Comparison of ENCODE assay signal across 5 cellular contexts in genomic region chr1:77826851-77827250, GRCh38. TPM values are rescaled to one million over a fixed set of nuclear protein-coding genes. Genes with fewer than 3 reads are reported as not detected.
A peak's percentile ranks its signal among the peaks of the same experiment; 100 is the strongest.
DNase-seq lines count a peak whose midpoint lies in the region; ATAC-seq and TF ChIP-seq lines count a peak whose summit lies in the region.
"Not testable (repeated sequence)": the region's sequence is repeated elsewhere in the genome, so short reads cannot be mapped to it uniquely, and the experiment has no call there.

No MANE protein-coding gene starts in this region.

- not testable (repeated sequence) for H4K91ac ChIP-seq in trophoblast cell (ENCODE audit: low read depth, low read length)

- not testable (repeated sequence) for H3K9me3 ChIP-seq in ascending aorta; left ventricle myocardium inferior (replicated peaks); trophoblast cell (ENCODE audit: insufficient read depth, low read depth, low read length); gastrocnemius medialis

- not testable (repeated sequence) for H3K4ac ChIP-seq in trophoblast cell (ENCODE audit: low read depth, low read length)

- H2AK5ac ChIP-seq in trophoblast cell (ENCODE audit: low read length) = not testable (repeated sequence)

- H3K23ac ChIP-seq in trophoblast cell (ENCODE audit: low read length) = not testable (repeated sequence)

- not testable (repeated sequence) for H3K79me2 ChIP-seq in trophoblast cell (ENCODE audit: control insufficient read depth, insufficient read depth, low read length, poor library complexity)

- H2AFZ ChIP-seq in trophoblast cell (ENCODE audit: insufficient read depth, low read length, poor library complexity) = not testable (repeated sequence)

- not testable (repeated sequence) for TF ChIP-seq CTCF in RWPE1 (conservative IDR thresholded peaks at IDR 0.05; ENCODE audit: low read depth); ascending aorta (IDR thresholded peaks at IDR 0.05); left ventricle myocardium inferior (IDR thresholded peaks at IDR 0.05; ENCODE audit: borderline replicate concordance); gastrocnemius medialis (IDR thresholded peaks at IDR 0.05 in 4 of 5, conservative IDR thresholded peaks at IDR 0.05 in 1 of 5)

- not testable (repeated sequence) for TF ChIP-seq POLR2A in gastrocnemius medialis (IDR thresholded peaks at IDR 0.05)

- H3K4me3 ChIP-seq in ascending aorta; left ventricle myocardium inferior; trophoblast cell (ENCODE audit: low read depth, low read length); gastrocnemius medialis: not testable (repeated sequence)

- not testable (repeated sequence) for H2BK120ac ChIP-seq in trophoblast cell (ENCODE audit: insufficient read depth, low read length, poor library complexity)

- H3K18ac ChIP-seq in trophoblast cell (ENCODE audit: low read length) = not testable (repeated sequence)

- not testable (repeated sequence) for H4K8ac ChIP-seq in trophoblast cell (ENCODE audit: low read depth, low read length)

- ATAC-seq in gastrocnemius medialis = not testable (repeated sequence)

- H2BK12ac ChIP-seq in trophoblast cell (ENCODE audit: low read length) = not testable (repeated sequence)

- H3K14ac ChIP-seq in trophoblast cell (ENCODE audit: low read length) = not testable (repeated sequence)

- H3K27ac ChIP-seq in RWPE1 (peak overlapping the region; percentile 17), ascending aorta (peak overlapping the region; percentile 8 to 22), left ventricle myocardium inferior (replicated peaks) (peak overlapping the region; percentile 69), gastrocnemius medialis (peak overlapping the region; percentile 91 to 100 (median 97))
- H3K27ac ChIP-seq in trophoblast cell (ENCODE audit: low read depth, low read length) = not testable (repeated sequence)

- not testable (repeated sequence) for H2BK5ac ChIP-seq in trophoblast cell (ENCODE audit: low read depth, low read length, poor library complexity)

- intact Hi-C loops in ascending aorta (cut with DNase I) = not testable (repeated sequence)
- intact Hi-C loops in left ventricle myocardium inferior (cut with micrococcal nuclease) (loop anchor here (5.0 kb wide), 1 partner anchor 75 kb away; no protein-coding TSS in a partner anchor), gastrocnemius medialis (cut with DNase I; ENCODE audit: low total_unique reads) (loop anchor here (5.0 kb wide), 1 partner anchor 240 kb away; no protein-coding TSS in a partner anchor)

- H3K4me1 ChIP-seq in ascending aorta (peaks cover 6 to 41% of the 10 kb centered on the region in 2 donors), left ventricle myocardium inferior (peaks cover 54% of the 10 kb centered on the region), gastrocnemius medialis (peaks cover 48 to 60% of the 10 kb centered on the region in 2 donors)
- H3K4me1 ChIP-seq in trophoblast cell (ENCODE audit: control insufficient read depth in 1 of 2, insufficient read depth in 2 of 2, low read length in 2 of 2) = not testable (repeated sequence)

- H4K12ac ChIP-seq in trophoblast cell (ENCODE audit: low read depth, low read length) = not testable (repeated sequence)

- in situ Hi-C loops in gastrocnemius medialis (cut with MboI; ENCODE audit: low sequenced_read_pairs in 4 of 4) = loop anchor here in 1 of 4 donors (5.0 kb wide), 1 partner anchor 285 kb away; no protein-coding TSS in a partner anchor

- not testable (repeated sequence) for H3K27me3 ChIP-seq in ascending aorta; left ventricle myocardium inferior (ENCODE audit: low read depth); trophoblast cell (ENCODE audit: insufficient read depth, low read length); gastrocnemius medialis

- not testable (repeated sequence) for H3K79me1 ChIP-seq in trophoblast cell (ENCODE audit: low read length)

- not testable (repeated sequence) for H3K4me2 ChIP-seq in trophoblast cell (ENCODE audit: low read length)

- POLR2A ChIA-PET in RWPE1 (lab: Yijun Ruan, JAX; ENCODE audit: low non-redundant PET) = not testable (repeated sequence)

- DNase-seq in RWPE1 (ENCODE audit: low spot score); ascending aorta (ENCODE audit: low spot score in 2 of 2); left ventricle myocardium inferior; gastrocnemius medialis: not testable (repeated sequence)
- DNase-seq in trophoblast cell = peak; percentile 64 to 76

- not testable (repeated sequence) for H3K9ac ChIP-seq in trophoblast cell (ENCODE audit: low read length)

- no CpG with 5 or more reads among the region's 8 CpGs for WGBS in trophoblast cell (ENCODE audit: extremely low coverage, insufficient coverage, insufficient read length)

- CTCF ChIA-PET in RWPE1 (lab: Yijun Ruan, JAX) = interaction anchor here (0.6 kb wide), 1 partner anchor 25 kb away, joined by 4 read pairs; no protein-coding TSS in a partner anchor

- H3K36me3 ChIP-seq in ascending aorta; left ventricle myocardium inferior; trophoblast cell (ENCODE audit: control insufficient read depth in 1 of 2, insufficient read depth in 2 of 2, low read length in 2 of 2); gastrocnemius medialis: not testable (repeated sequence)

RNA-seq across cellular contexts. Expression of gene MIGA1, which starts 47.4 kb away (rescaled TPM):
- total RNA-seq in ascending aorta = 13.1 TPM
- 11.2 TPM for total RNA-seq in left ventricle myocardium inferior
- 8.6 TPM in 2 replicates for polyA plus RNA-seq in trophoblast cell (2013)
- total RNA-seq in gastrocnemius medialis = 10 to 100 TPM; 15.0 to 21.7 (median 19.2) TPM
